ENCODE assay signal across 19 cellular contexts in the genomic region with DNA sequence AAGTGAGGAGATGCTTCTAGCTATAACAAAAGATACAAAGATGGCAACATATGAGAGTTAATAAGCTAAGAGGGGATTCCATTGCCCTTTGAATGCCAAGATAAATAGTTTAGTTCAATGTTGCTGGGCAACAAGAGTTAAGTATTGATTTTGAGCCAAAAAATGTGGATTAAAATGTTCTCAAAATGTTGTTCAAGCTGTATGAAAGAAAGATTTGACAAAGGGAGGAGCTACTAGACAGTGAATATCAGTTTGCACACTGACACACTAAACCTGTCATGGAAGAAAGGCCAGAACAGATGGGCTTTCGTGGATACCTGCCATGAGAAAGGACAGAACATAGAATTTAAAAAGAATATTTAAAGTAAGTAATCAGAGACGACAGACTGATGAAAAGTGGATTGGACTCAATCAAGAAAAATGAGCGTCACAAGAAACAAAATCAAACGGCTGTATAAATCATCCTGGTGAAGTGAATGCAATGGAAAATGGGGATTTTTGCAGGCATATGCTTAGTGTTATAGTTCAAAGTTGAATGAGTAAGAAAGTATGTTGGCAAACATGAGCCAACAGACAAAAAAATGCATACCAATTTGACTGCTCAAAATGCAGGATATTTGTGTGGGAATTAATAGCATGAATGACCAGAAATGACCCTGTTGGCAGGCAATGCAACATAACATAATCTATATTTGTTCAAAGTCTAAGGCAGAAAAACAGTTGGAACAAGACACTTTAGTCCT. TPM values are rescaled to one million over a fixed set of nuclear protein-coding genes. Genes with fewer than 3 reads are reported as not detected.
DNase-seq lines count a peak whose midpoint lies in the region; ATAC-seq and TF ChIP-seq lines count a peak whose summit lies in the region.
"Had no signal": no experiment of that assay in that cellular context is flagged by ENCODE, and none has a peak within 500 bp of the region (broad histone marks: within the 10 kb centered on the region; RNA-seq: fewer than 3 reads in every experiment).

No MANE protein-coding gene starts in this region.

- H3K4me3 ChIP-seq in HFF-Myc (replicated peaks; ENCODE audit: low read depth, low read length), result peak overlapping the region; percentile 79
- H3K4me3 ChIP-seq in fibroblast of the aortic adventitia (ENCODE audit: low read depth, low read length), result no peak overlapping the region
- H3K4me3 ChIP-seq in skeletal muscle cell (ENCODE audit: low read depth, low read length), result no peak overlapping the region
- H3K4me3 ChIP-seq: BLaER1 treated with 17β-estradiol and CSF1 and Interleukin-3, amounts not matched to agents 10 nM and 100 nM; SJSA1 had no signal

- DNase-seq in HFF-Myc (ENCODE audit: extremely low read depth, low read depth), result no peak
- peak; percentile 81 for DNase-seq in fibroblast of the aortic adventitia (ENCODE audit: low read depth)
- peak; percentile 31 for DNase-seq in skeletal muscle cell (ENCODE audit: low read depth)
- DNase-seq in putamen (ENCODE audit: low spot score), result no peak
- no peak for DNase-seq in GM13976 (ENCODE audit: low spot score)
- DNase-seq: activated CD4-positive, alpha-beta memory T cell treated with anti-CD3 and anti-CD28 coated beads, Interleukin-2, amount 10 ng/mL, durations not matched to agents 7 days and 5 days; dermis blood vessel endothelial cell; DMS79; KG1; NCI-H1930; nucleus accumbens; stimulated activated CD4-positive, alpha-beta T cell treated with anti-CD3 and anti-CD28 coated beads, Interleukin-12 subunit alpha, Interleukin-12 subunit beta, amount 100 ng/mL, for 4 hours; substantia nigra had no signal

- no peak for TF ChIP-seq CTCF in HFF-Myc (IDR thresholded peaks at IDR 0.05; ENCODE audit: low read depth, low read length, missing control alignments)
- no peak for TF ChIP-seq CTCF in fibroblast of the aortic adventitia (IDR thresholded peaks at IDR 0.05; ENCODE audit: insufficient read depth, low read length)
- TF ChIP-seq CTCF in GM13976 (IDR thresholded peaks at IDR 0.05; ENCODE audit: borderline replicate concordance, control extremely low read depth, extremely low read depth, insufficient read depth, missing control alignments), result no peak

- in situ Hi-C loops in GM13976 (cut with MboI; ENCODE audit: low sequenced_read_pairs, unreplicated experiment), result no loop called here

- ATAC-seq in GM21423 (IDR thresholded peaks at IDR 0.05; ENCODE audit: unreplicated experiment), result no peak
- ATAC-seq: HCT116 had no signal

TF ChIP-seq in PFSK-1, 5 proteins besides CTCF, POLR2A, EP300 and RAD21:
- TF ChIP-seq FOXP2 (optimal IDR thresholded peaks at IDR 0.05; ENCODE audit: borderline replicate concordance, extremely low read depth, extremely low read length, insufficient read depth), result no peak
- TF ChIP-seq TAF1 (IDR thresholded peaks at IDR 0.05; ENCODE audit: borderline replicate concordance, insufficient read depth, low read length), result no peak
- TF ChIP-seq POLR2AphosphoS5 (IDR thresholded peaks at IDR 0.05; ENCODE audit: low read depth, low read length), result 0 out of 2 replicates have a peak, but pooled peaks have one; percentile 40
- no peak for TF ChIP-seq SIN3A (IDR thresholded peaks at IDR 0.05; ENCODE audit: borderline replicate concordance, insufficient read depth, low read length)
- TF ChIP-seq, protein P1, sequence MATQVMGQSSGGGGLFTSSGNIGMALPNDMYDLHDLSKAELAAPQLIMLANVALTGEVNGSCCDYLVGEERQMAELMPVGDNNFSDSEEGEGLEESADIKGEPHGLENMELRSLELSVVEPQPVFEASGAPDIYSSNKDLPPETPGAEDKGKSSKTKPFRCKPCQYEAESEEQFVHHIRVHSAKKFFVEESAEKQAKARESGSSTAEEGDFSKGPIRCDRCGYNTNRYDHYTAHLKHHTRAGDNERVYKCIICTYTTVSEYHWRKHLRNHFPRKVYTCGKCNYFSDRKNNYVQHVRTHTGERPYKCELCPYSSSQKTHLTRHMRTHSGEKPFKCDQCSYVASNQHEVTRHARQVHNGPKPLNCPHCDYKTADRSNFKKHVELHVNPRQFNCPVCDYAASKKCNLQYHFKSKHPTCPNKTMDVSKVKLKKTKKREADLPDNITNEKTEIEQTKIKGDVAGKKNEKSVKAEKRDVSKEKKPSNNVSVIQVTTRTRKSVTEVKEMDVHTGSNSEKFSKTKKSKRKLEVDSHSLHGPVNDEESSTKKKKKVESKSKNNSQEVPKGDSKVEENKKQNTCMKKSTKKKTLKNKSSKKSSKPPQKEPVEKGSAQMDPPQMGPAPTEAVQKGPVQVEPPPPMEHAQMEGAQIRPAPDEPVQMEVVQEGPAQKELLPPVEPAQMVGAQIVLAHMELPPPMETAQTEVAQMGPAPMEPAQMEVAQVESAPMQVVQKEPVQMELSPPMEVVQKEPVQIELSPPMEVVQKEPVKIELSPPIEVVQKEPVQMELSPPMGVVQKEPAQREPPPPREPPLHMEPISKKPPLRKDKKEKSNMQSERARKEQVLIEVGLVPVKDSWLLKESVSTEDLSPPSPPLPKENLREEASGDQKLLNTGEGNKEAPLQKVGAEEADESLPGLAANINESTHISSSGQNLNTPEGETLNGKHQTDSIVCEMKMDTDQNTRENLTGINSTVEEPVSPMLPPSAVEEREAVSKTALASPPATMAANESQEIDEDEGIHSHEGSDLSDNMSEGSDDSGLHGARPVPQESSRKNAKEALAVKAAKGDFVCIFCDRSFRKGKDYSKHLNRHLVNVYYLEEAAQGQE (IDR thresholded peaks at IDR 0.05; ENCODE audit: insufficient read depth in 1 of 2, low read depth in 2 of 2, low read length in 2 of 2), result no peak
TF ChIP-seq in PFSK-1: peak in this region for 1.

RNA-seq across cellular contexts. Expression of a gene that starts 7.5 kb away (rescaled TPM):
- 46.6 TPM for polyA plus RNA-seq in PFSK-1 (2012; ENCODE audit: insufficient read length, low read depth)
- total RNA-seq in fibroblast of the aortic adventitia (ENCODE audit: low replicate concordance), result 102 and 210 TPM in 2 replicates
- total RNA-seq: activated T-helper 1 cell treated with anti-CD3 and anti-CD28 coated beads, Interleukin-12 subunit alpha, Interleukin-12 subunit beta, Interleukin-2, Interleukin-4 antibody, amounts not matched to agents 30 ng/mL and 10 ng/mL and 1 ng/mL, durations not matched to agents 14 hours and 24 hours and 36 hours had no signal

Comparison
In these comparisons a context has a peak if more than half of its experiments do, and no peak if none do; other contexts are left out.
1. DNase-seq: peak in fibroblast of the aortic adventitia (single experiment) and skeletal muscle cell (single experiment); none in HFF-Myc (single experiment), putamen (single experiment) and GM13976 (single experiment).